Comparison of ENCODE assay signal across 9 cellular contexts in genomic region chr2:240640939-240641338, GRCh38. TPM values are rescaled to one million over a fixed set of nuclear protein-coding genes. Genes with fewer than 3 reads are reported as not detected.
A peak's percentile ranks its signal among the peaks of the same experiment; 100 is the strongest.
DNase-seq lines count a peak whose midpoint lies in the region; ATAC-seq and TF ChIP-seq lines count a peak whose summit lies in the region.
"Had no signal": no experiment of that assay in that cellular context is flagged by ENCODE, and none has a peak within 500 bp of the region (broad histone marks: within the 10 kb centered on the region; RNA-seq: fewer than 3 reads in every experiment).

No MANE protein-coding gene starts in this region.

- H3K9me3 ChIP-seq in SK-N-SH, result no peaks in the 10 kb centered on the region

- peak; percentile 43 for TF ChIP-seq RAD21 in SK-N-SH (IDR thresholded peaks at IDR 0.05; ENCODE audit: low read length)

- intact Hi-C loops in posterior vena cava (cut with DNase I), result no loop called here

- no peak overlapping the region for H3K27ac ChIP-seq in SK-N-SH (ENCODE audit: low read depth in 2 of 2, low read length in 1 of 2)

- H3K4me2 ChIP-seq in SK-N-SH, result no peak overlapping the region

- no peak overlapping the region for H3K9ac ChIP-seq in SK-N-SH

- H4K20me1 ChIP-seq in SK-N-SH (ENCODE audit: insufficient read depth), result no peaks in the 10 kb centered on the region

- POLR2A ChIA-PET in SK-N-SH (lab: Yijun Ruan, JAX), result no interaction called here

- DNase-seq in SK-N-SH (peak; percentile 85), NCI-H1694 (lab: John Stamatoyannopoulos, UW) (peak; percentile 27), dermis blood vessel endothelial cell (peak; percentile 26), posterior vena cava (ENCODE audit: low spot score) (peak; percentile 61)

- H2AFZ ChIP-seq in SK-N-SH (ENCODE audit: low read depth), result no peak overlapping the region

- no peaks in the 10 kb centered on the region for H3K79me2 ChIP-seq in SK-N-SH (ENCODE audit: insufficient read depth)

- ATAC-seq in SK-N-SH treated with all-trans-retinoic acid at 6 μM for 48 hours (no peak), GM18870 (IDR thresholded peaks at IDR 0.05; ENCODE audit: unreplicated experiment) (no peak), GM21367 (IDR thresholded peaks at IDR 0.05; ENCODE audit: unreplicated experiment) (no peak), HG03469 (IDR thresholded peaks at IDR 0.05; ENCODE audit: unreplicated experiment) (no peak)

- H3K4me1 ChIP-seq in SK-N-SH (ENCODE audit: control insufficient read depth in 1 of 2, insufficient read depth in 2 of 2, low read depth in 1 of 2, low read length in 1 of 2), result no peaks in the 10 kb centered on the region; a peak in 1 of 4 replicates

- no peaks in the 10 kb centered on the region for H3K36me3 ChIP-seq in SK-N-SH (replicated peaks in 1 of 2; ENCODE audit: control insufficient read depth in 1 of 2, insufficient read depth in 2 of 2, low read length in 1 of 2)

- no peak overlapping the region; a peak in 1 of 4 replicates for H3K4me3 ChIP-seq in SK-N-SH (ENCODE audit: low read depth in 2 of 2, low read length in 1 of 2)

- CTCF ChIA-PET in SK-N-SH (lab: Yijun Ruan, JAX), result interaction anchor here (0.6 to 1.3 kb wide), 9 partner anchors 9 to 263 kb away, joined by 3 to 8 read pairs (median 4); no protein-coding TSS in a partner anchor

- H3K27me3 ChIP-seq in SK-N-SH (ENCODE audit: insufficient read depth), result no peaks in the 10 kb centered on the region

- H3K9me2 ChIP-seq in SK-N-SH, result no peaks in the 10 kb centered on the region

- TF ChIP-seq CTCF in SK-N-SH (IDR thresholded peaks at IDR 0.05), result no peak

- no peak for TF ChIP-seq EP300 in SK-N-SH (IDR thresholded peaks at IDR 0.05; ENCODE audit: borderline replicate concordance in 1 of 2, low read depth in 1 of 2, low read length in 1 of 2)

- WGBS in SK-N-SH (ENCODE audit: low lambda C conversion rate), result 17% methylated on average over 10 of the region's 16 CpGs

- H3F3A ChIP-seq in SK-N-SH (replicated peaks; ENCODE audit: insufficient read depth), result no peaks in the 10 kb centered on the region

TF ChIP-seq in SK-N-SH, 30 proteins besides CTCF, POLR2A, EP300 and RAD21:
- TF ChIP-seq SMC3 (IDR thresholded peaks at IDR 0.05; ENCODE audit: low read depth, low read length), result peak; percentile 19; the same call in 1 of the 2 replicates
- TF ChIP-seq FOXJ3 (CRISPR knock-in tag; IDR thresholded peaks at IDR 0.05), result no peak

TF ChIP-seq in SK-N-SH treated with all-trans-retinoic acid at 6 μM for 48 hours, 23 proteins besides CTCF, POLR2A, EP300 and RAD21:
- TF ChIP-seq CSRNP3 (CRISPR knock-in tag; IDR thresholded peaks at IDR 0.05) (no peak), GLIS3 (CRISPR knock-in tag; IDR thresholded peaks at IDR 0.05) (no peak), ESRRG (CRISPR knock-in tag; IDR thresholded peaks at IDR 0.05) (no peak), ZNF565 (CRISPR knock-in tag; conservative IDR thresholded peaks at IDR 0.05; ENCODE audit: low read depth) (no peak), ZFP30 (CRISPR knock-in tag; IDR thresholded peaks at IDR 0.05) (no peak), ZFP3 (CRISPR knock-in tag; IDR thresholded peaks at IDR 0.05) (no peak), ZNF8 (CRISPR knock-in tag; IDR thresholded peaks at IDR 0.05) (no peak), CSDC2 (CRISPR knock-in tag; IDR thresholded peaks at IDR 0.05) (no peak), ZNF70 (CRISPR knock-in tag; IDR thresholded peaks at IDR 0.05) (no peak), ZC3H10 (CRISPR knock-in tag; IDR thresholded peaks at IDR 0.05) (no peak), OSR1 (CRISPR knock-in tag; IDR thresholded peaks at IDR 0.05) (no peak)
- TF ChIP-seq, protein P1, sequence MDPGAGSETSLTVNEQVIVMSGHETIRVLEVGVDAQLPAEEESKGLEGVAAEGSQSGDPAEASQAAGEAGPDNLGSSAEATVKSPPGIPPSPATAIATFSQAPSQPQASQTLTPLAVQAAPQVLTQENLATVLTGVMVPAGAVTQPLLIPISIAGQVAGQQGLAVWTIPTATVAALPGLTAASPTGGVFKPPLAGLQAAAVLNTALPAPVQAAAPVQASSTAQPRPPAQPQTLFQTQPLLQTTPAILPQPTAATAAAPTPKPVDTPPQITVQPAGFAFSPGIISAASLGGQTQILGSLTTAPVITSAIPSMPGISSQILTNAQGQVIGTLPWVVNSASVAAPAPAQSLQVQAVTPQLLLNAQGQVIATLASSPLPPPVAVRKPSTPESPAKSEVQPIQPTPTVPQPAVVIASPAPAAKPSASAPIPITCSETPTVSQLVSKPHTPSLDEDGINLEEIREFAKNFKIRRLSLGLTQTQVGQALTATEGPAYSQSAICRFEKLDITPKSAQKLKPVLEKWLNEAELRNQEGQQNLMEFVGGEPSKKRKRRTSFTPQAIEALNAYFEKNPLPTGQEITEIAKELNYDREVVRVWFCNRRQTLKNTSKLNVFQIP (CRISPR knock-in tag; IDR thresholded peaks at IDR 0.05; ENCODE audit: borderline replicate concordance, low read depth), result no peak

RNA-seq across cellular contexts. Expression of gene GPR35, which starts 15.7 kb away (rescaled TPM):
- 1.2 and 1.3 TPM in 2 replicates for polyA plus RNA-seq in SK-N-SH (2012; rRNA removed)
- polyA plus RNA-seq in SK-N-SH (2012; cell fraction: cytosol; rRNA removed), result 0.31 and 0.37 TPM in 2 replicates
- polyA plus RNA-seq in SK-N-SH (2012; cell fraction: nucleus; rRNA removed), result 8.6 and 12.4 TPM in 2 replicates
- 0.33 and 0.85 TPM in 2 replicates for total RNA-seq in dermis blood vessel endothelial cell
- 1 to 10 TPM; 1.2 to 1.8 TPM for total RNA-seq in posterior vena cava

RNA-seq across cellular contexts. Expression of gene AQP12B, which starts 41.7 kb away (rescaled TPM):
- not detected in 2 replicates for polyA plus RNA-seq in SK-N-SH (2012; rRNA removed)
- polyA plus RNA-seq in SK-N-SH (2012; cell fraction: cytosol; rRNA removed), result not detected in 2 replicates
- 0.02 TPM in 1 of 2 replicates, not detected in the other for polyA plus RNA-seq in SK-N-SH (2012; cell fraction: nucleus; rRNA removed)
- total RNA-seq in dermis blood vessel endothelial cell, result not detected in 2 replicates
- under 1 TPM in 1 of 2 donors, not detected in 1; 0.19 TPM for total RNA-seq in posterior vena cava
- total RNA-seq: HT1080 had no signal

RNA-seq across cellular contexts. Expression of gene AQP12A, which starts 50.7 kb away (rescaled TPM):
- polyA plus RNA-seq in SK-N-SH (2012; rRNA removed), result not detected in 2 replicates
- not detected in 2 replicates for polyA plus RNA-seq in SK-N-SH (2012; cell fraction: cytosol; rRNA removed)
- polyA plus RNA-seq in SK-N-SH (2012; cell fraction: nucleus; rRNA removed), result not detected in 2 replicates
- total RNA-seq in dermis blood vessel endothelial cell, result not detected in 2 replicates
- total RNA-seq in posterior vena cava, result not detected
- total RNA-seq: HT1080 had no signal

RNA-seq across cellular contexts. Expression of gene CAPN10, which starts 54.4 kb away (rescaled TPM):
- 24.0 and 28.1 TPM in 2 replicates for polyA plus RNA-seq in SK-N-SH (2012; rRNA removed)
- 7.5 and 13.2 TPM in 2 replicates for polyA plus RNA-seq in SK-N-SH (2012; cell fraction: cytosol; rRNA removed)
- polyA plus RNA-seq in SK-N-SH (2012; cell fraction: nucleus; rRNA removed), result 110 and 163 TPM in 2 replicates
- total RNA-seq in dermis blood vessel endothelial cell (31.0 and 40.8 TPM in 2 replicates), posterior vena cava (10 to 100 TPM; 18.6 to 22.6 TPM)

Comparison
In these comparisons a context has a peak if more than half of its experiments do, and no peak if none do; other contexts are left out.
1. DNase-seq: peak in every context shown above with its lines; median percentile 85 in SK-N-SH; 61 in posterior vena cava; 27 in NCI-H1694; 26 in dermis blood vessel endothelial cell.